In genomic region chr2:44553456-44553855, GRCh38 we compare ENCODE assay signal across 16 cellular contexts.
DNase-seq lines count a peak whose midpoint lies in the region; ATAC-seq, FAIRE-seq and TF ChIP-seq lines count a peak whose summit lies in the region.
"Had no signal": no experiment of that assay in that cellular context is flagged by ENCODE, and none has a peak within 500 bp of the region (broad histone marks: within the 10 kb centered on the region; RNA-seq: fewer than 3 reads in every experiment).

No MANE protein-coding gene starts in this region.

- no peak overlapping the region for H3K27ac Mint-ChIP-seq in T-cell
- H3K27ac Mint-ChIP-seq: activated CD4-positive, alpha-beta memory T cell treated with anti-CD3 and anti-CD28 coated beads for 36 hours; neural progenitor cell had no signal

- H3K9me2 ChIP-seq in Karpas-422 (replicated peaks; ENCODE audit: insufficient read depth, low read length): no peaks in the 10 kb centered on the region

- H2AFZ ChIP-seq in fibroblast of lung (ENCODE audit: low read length): no peak overlapping the region
- H2AFZ ChIP-seq in Karpas-422 (ENCODE audit: low read length): no peak overlapping the region
- H2AFZ ChIP-seq: neural progenitor cell had no signal

- H3K27me3 ChIP-seq in SJSA1 (replicated peaks) (no peaks in the 10 kb centered on the region), fibroblast of lung (ENCODE audit: control insufficient read depth, insufficient read depth, low read length) (no peaks in the 10 kb centered on the region), Karpas-422 (ENCODE audit: low read length) (no peaks in the 10 kb centered on the region)
- H3K27me3 ChIP-seq: cardiac muscle cell, neural progenitor cell had no signal

- peak; percentile 95 for FAIRE-seq in H54 (lab: Jason Lieb, UNC)
- FAIRE-seq: endometrium had no signal

- no peak overlapping the region for H3K4me2 ChIP-seq in fibroblast of lung (ENCODE audit: extremely low read depth, insufficient read depth, low read length)
- H3K4me2 ChIP-seq in Karpas-422 (ENCODE audit: low read depth, low read length, poor library complexity, severe bottlenecking): no peak overlapping the region
- H3K4me2 ChIP-seq: neural progenitor cell had no signal

- DNase-seq in H54 (ENCODE audit: insufficient read length, low spot score) (no peak), SJSA1 (ENCODE audit: low read depth in 1 of 2, low spot score in 2 of 2) (peak in 1 of 2 experiments; percentile 40), fibroblast of lung (ENCODE audit: low read depth in 2 of 2) (peak; percentile 22 to 76), skeletal muscle cell (ENCODE audit: low read depth) (peak; percentile 60), T-cell (no peak), hypothalamus (lab: John Stamatoyannopoulos, UW) (no peak), germinal center (ENCODE audit: low spot score) (no peak), Karpas-422 (no peak)
- DNase-seq: activated CD4-positive, alpha-beta memory T cell treated with anti-CD3 and anti-CD28 coated beads for 36 hours; NCI-H1694; NCI-H526; stimulated activated naive CD8-positive, alpha-beta T cell treated with anti-CD3 and anti-CD28 coated beads, Interleukin-15, Interleukin-2, amounts not matched to agents 100 U/mL and 50 U/mL, for 24 hours had no signal

- H3K9ac ChIP-seq in fibroblast of lung (ENCODE audit: insufficient read depth, low read length): no peak overlapping the region
- H3K9ac ChIP-seq in Karpas-422 (ENCODE audit: low read length): no peak overlapping the region
- H3K9ac ChIP-seq: neural progenitor cell had no signal

- H3K4me3 ChIP-seq in SJSA1 (no peak overlapping the region), fibroblast of lung (replicated peaks in 1 of 4; ENCODE audit: control extremely low read depth in 1 of 4, insufficient read depth in 1 of 4, low read depth in 3 of 4, low read length in 4 of 4) (no peak overlapping the region), skeletal muscle cell (ENCODE audit: low read depth, low read length) (no peak overlapping the region), Karpas-422 (ENCODE audit: low read length) (no peak overlapping the region)
- H3K4me3 ChIP-seq: cardiac muscle cell, neural progenitor cell had no signal

- no peaks in the 10 kb centered on the region for H3K79me2 ChIP-seq in fibroblast of lung (ENCODE audit: control insufficient read depth, insufficient read depth, low read length)
- no peaks in the 10 kb centered on the region for H3K79me2 ChIP-seq in Karpas-422 (ENCODE audit: low read length)

- H3K27ac ChIP-seq in SJSA1: peak overlapping the region; percentile 60
- H3K27ac ChIP-seq in fibroblast of lung (ENCODE audit: insufficient read depth, low read length): no peak overlapping the region
- H3K27ac ChIP-seq in Karpas-422 (ENCODE audit: low read length): no peak overlapping the region
- H3K27ac ChIP-seq: cardiac muscle cell, neural progenitor cell had no signal

- peaks cover 38% of the 10 kb centered on the region for H3K36me3 Mint-ChIP-seq in T-cell
- H3K36me3 Mint-ChIP-seq: neural progenitor cell had no signal

- no peaks in the 10 kb centered on the region for H3K36me3 ChIP-seq in SJSA1
- H3K36me3 ChIP-seq in fibroblast of lung (ENCODE audit: control insufficient read depth, insufficient read depth, low read length): no peaks in the 10 kb centered on the region
- no peaks in the 10 kb centered on the region for H3K36me3 ChIP-seq in Karpas-422 (ENCODE audit: insufficient read depth, low read length)
- H3K36me3 ChIP-seq: cardiac muscle cell, neural progenitor cell had no signal

- CTCF ChIA-PET in T-cell (lab: Charles Lee): no interaction called here

- ATAC-seq in T-cell (replicated peaks in 1 of 4): no peak
- ATAC-seq: Right ventricle myocardium inferior; stimulated activated naive CD8-positive, alpha-beta T cell treated with anti-CD3 and anti-CD28 coated beads, Interleukin-15, Interleukin-2, amounts not matched to agents 100 U/mL and 50 U/mL, for 24 hours had no signal

- POLR2A ChIA-PET in T-cell (lab: Charles Lee): no interaction called here

- H3K4me1 ChIP-seq in SJSA1 (replicated peaks): peaks cover 36% of the 10 kb centered on the region
- H3K4me1 ChIP-seq in fibroblast of lung (ENCODE audit: control insufficient read depth, extremely low read depth, insufficient read depth, low read length): peaks cover 3% of the 10 kb centered on the region
- H3K4me1 ChIP-seq in Karpas-422 (ENCODE audit: low read length): no peaks in the 10 kb centered on the region

- H3K27me3 Mint-ChIP-seq in T-cell: no peaks in the 10 kb centered on the region
- H3K27me3 Mint-ChIP-seq: activated CD4-positive, alpha-beta memory T cell treated with anti-CD3 and anti-CD28 coated beads for 36 hours had no signal

- H3K9me3 Mint-ChIP-seq in T-cell: peaks cover 0 to 6% (median 0%) of the 10 kb centered on the region in 3 donors
- H3K9me3 Mint-ChIP-seq: activated CD4-positive, alpha-beta memory T cell treated with anti-CD3 and anti-CD28 coated beads for 36 hours; neural progenitor cell had no signal

- no peaks in the 10 kb centered on the region for H4K20me1 ChIP-seq in fibroblast of lung (ENCODE audit: control insufficient read depth, extremely low read depth, insufficient read depth, low read length)
- H4K20me1 ChIP-seq in Karpas-422 (ENCODE audit: insufficient read depth, low read depth, low read length): peaks cover 3% of the 10 kb centered on the region; the same call in 1 of the 2 replicates

- TF ChIP-seq POLR2A in H54 (IDR thresholded peaks at IDR 0.05; ENCODE audit: low read depth, low read length): no peak

- TF ChIP-seq CTCF in fibroblast of lung (conservative IDR thresholded peaks at IDR 0.05 in 1 of 2, IDR thresholded peaks at IDR 0.05 in 1 of 2; ENCODE audit: low read depth in 1 of 2, low read length in 2 of 2): no peak

- H3K4me1 Mint-ChIP-seq in T-cell: no peaks in the 10 kb centered on the region

- H3K9me3 ChIP-seq in SJSA1 (replicated peaks): no peaks in the 10 kb centered on the region
- no peaks in the 10 kb centered on the region for H3K9me3 ChIP-seq in fibroblast of lung (ENCODE audit: control insufficient read depth, insufficient read depth, low read depth, low read length)
- H3K9me3 ChIP-seq in Karpas-422 (ENCODE audit: low read length): no peaks in the 10 kb centered on the region

- no peak overlapping the region for H3K4me3 Mint-ChIP-seq in T-cell
- H3K4me3 Mint-ChIP-seq: activated CD4-positive, alpha-beta memory T cell treated with anti-CD3 and anti-CD28 coated beads for 36 hours; neural progenitor cell had no signal

Comparison
In these comparisons a context has a peak if more than half of its experiments do, and no peak if none do; other contexts are left out.
1. DNase-seq: peak in fibroblast of lung (2 of 2) and skeletal muscle cell (single experiment); none in H54 (single experiment), T-cell (0 of 34), hypothalamus (0 of 51), germinal center (single experiment) and Karpas-422 (single experiment).